1 cellular context compared by ENCODE assay signal in genomic region chr17:55433629-55434422, GRCh38.
A peak's percentile ranks its signal among the peaks of the same experiment; 100 is the strongest.
TF ChIP-seq lines count a peak whose summit lies in the region.

No MANE protein-coding gene starts in this region.

TF ChIP-seq in HepG2, 621 proteins besides CTCF, POLR2A, EP300 and RAD21 (continued from another document and continues in another):
- TF ChIP-seq ZMAT3 (CRISPR knock-in tag; conservative IDR thresholded peaks at IDR 0.05): no peak; the same call in 1 of the 2 replicates
- TF ChIP-seq TRIM24 (CRISPR knock-in tag; IDR thresholded peaks at IDR 0.05): peak; percentile 58; the same call in 1 of the 2 replicates
- TF ChIP-seq TBP (CRISPR knock-in tag; IDR thresholded peaks at IDR 0.05): no peak
- TF ChIP-seq HDAC2 (CRISPR knock-in tag; IDR thresholded peaks at IDR 0.05): peak; percentile 77
- TF ChIP-seq, protein P1, sequence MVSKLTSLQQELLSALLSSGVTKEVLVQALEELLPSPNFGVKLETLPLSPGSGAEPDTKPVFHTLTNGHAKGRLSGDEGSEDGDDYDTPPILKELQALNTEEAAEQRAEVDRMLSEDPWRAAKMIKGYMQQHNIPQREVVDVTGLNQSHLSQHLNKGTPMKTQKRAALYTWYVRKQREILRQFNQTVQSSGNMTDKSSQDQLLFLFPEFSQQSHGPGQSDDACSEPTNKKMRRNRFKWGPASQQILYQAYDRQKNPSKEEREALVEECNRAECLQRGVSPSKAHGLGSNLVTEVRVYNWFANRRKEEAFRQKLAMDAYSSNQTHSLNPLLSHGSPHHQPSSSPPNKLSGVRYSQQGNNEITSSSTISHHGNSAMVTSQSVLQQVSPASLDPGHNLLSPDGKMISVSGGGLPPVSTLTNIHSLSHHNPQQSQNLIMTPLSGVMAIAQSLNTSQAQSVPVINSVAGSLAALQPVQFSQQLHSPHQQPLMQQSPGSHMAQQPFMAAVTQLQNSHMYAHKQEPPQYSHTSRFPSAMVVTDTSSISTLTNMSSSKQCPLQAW (CRISPR knock-in tag; IDR thresholded peaks at IDR 0.05): peak; percentile 30; the same call in 1 of the 2 replicates
- TF ChIP-seq ZNF777 (CRISPR knock-in tag; IDR thresholded peaks at IDR 0.05): peak; percentile 22; the same call in 1 of the 2 replicates
- peak; percentile 63; the same call in 1 of the 2 replicates for TF ChIP-seq KAT7 (CRISPR knock-in tag; IDR thresholded peaks at IDR 0.05; ENCODE audit: borderline replicate concordance)
- TF ChIP-seq NFIB (CRISPR knock-in tag; IDR thresholded peaks at IDR 0.05; ENCODE audit: borderline replicate concordance): no peak
- TF ChIP-seq THAP8 (CRISPR knock-in tag; IDR thresholded peaks at IDR 0.05; ENCODE audit: borderline replicate concordance): no peak
- no peak for TF ChIP-seq ZNF263 (CRISPR knock-in tag; IDR thresholded peaks at IDR 0.05)
- TF ChIP-seq HNRNPK (IDR thresholded peaks at IDR 0.05; ENCODE audit: low read depth, low read length, poor library complexity, severe bottlenecking): no peak
- no peak for TF ChIP-seq SETDB1 (CRISPR knock-in tag; IDR thresholded peaks at IDR 0.05; ENCODE audit: borderline replicate concordance)
- 0 out of 2 replicates have a peak, but pooled peaks have one; percentile 5 for TF ChIP-seq ZNF629 (CRISPR knock-in tag; conservative IDR thresholded peaks at IDR 0.05)
- no peak for TF ChIP-seq ATF1 (CRISPR knock-in tag; IDR thresholded peaks at IDR 0.05)
- TF ChIP-seq SMAD3 (CRISPR knock-in tag; IDR thresholded peaks at IDR 0.05): peak; percentile 50; the same call in 1 of the 2 replicates
- no peak for TF ChIP-seq ZNF879 (CRISPR knock-in tag; IDR thresholded peaks at IDR 0.05)
- no peak for TF ChIP-seq ZSCAN30 (CRISPR knock-in tag; IDR thresholded peaks at IDR 0.05)
- TF ChIP-seq ZIK1 (CRISPR knock-in tag; IDR thresholded peaks at IDR 0.05; ENCODE audit: borderline replicate concordance, low read depth): no peak
- no peak for TF ChIP-seq MLLT10 (CRISPR knock-in tag; IDR thresholded peaks at IDR 0.05)
- TF ChIP-seq SP2 (CRISPR knock-in tag; IDR thresholded peaks at IDR 0.05): no peak
- no peak for TF ChIP-seq ZNF234 (CRISPR knock-in tag; conservative IDR thresholded peaks at IDR 0.05)
- TF ChIP-seq BHLHE40 (IDR thresholded peaks at IDR 0.05; ENCODE audit: low read length): no peak
- no peak for TF ChIP-seq TMF1 (CRISPR knock-in tag; IDR thresholded peaks at IDR 0.05; ENCODE audit: low read depth)
- no peak; the same call in 1 of the 2 replicates for TF ChIP-seq NFIC (IDR thresholded peaks at IDR 0.05; ENCODE audit: low read length)
- no peak for TF ChIP-seq AKNA (CRISPR knock-in tag; IDR thresholded peaks at IDR 0.05; ENCODE audit: borderline replicate concordance)
- 0 out of 2 replicates have a peak, but pooled peaks have one; percentile 28 for TF ChIP-seq ZNF484 (CRISPR knock-in tag; IDR thresholded peaks at IDR 0.05; ENCODE audit: borderline replicate concordance, low read depth)
- peak; percentile 97 for TF ChIP-seq ELF3 (CRISPR knock-in tag; IDR thresholded peaks at IDR 0.05)
- TF ChIP-seq SALL1 (CRISPR knock-in tag; IDR thresholded peaks at IDR 0.05): peak; percentile 87
- TF ChIP-seq ZNF878 (CRISPR knock-in tag; IDR thresholded peaks at IDR 0.05): no peak; the same call in 1 of the 2 replicates
- TF ChIP-seq, protein P2, sequence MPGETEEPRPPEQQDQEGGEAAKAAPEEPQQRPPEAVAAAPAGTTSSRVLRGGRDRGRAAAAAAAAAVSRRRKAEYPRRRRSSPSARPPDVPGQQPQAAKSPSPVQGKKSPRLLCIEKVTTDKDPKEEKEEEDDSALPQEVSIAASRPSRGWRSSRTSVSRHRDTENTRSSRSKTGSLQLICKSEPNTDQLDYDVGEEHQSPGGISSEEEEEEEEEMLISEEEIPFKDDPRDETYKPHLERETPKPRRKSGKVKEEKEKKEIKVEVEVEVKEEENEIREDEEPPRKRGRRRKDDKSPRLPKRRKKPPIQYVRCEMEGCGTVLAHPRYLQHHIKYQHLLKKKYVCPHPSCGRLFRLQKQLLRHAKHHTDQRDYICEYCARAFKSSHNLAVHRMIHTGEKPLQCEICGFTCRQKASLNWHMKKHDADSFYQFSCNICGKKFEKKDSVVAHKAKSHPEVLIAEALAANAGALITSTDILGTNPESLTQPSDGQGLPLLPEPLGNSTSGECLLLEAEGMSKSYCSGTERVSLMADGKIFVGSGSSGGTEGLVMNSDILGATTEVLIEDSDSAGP (CRISPR knock-in tag; IDR thresholded peaks at IDR 0.05; ENCODE audit: borderline replicate concordance): peak; percentile 46; the same call in 1 of the 2 replicates
- no peak; the same call in 1 of the 2 replicates for TF ChIP-seq PHF8 (CRISPR knock-in tag; IDR thresholded peaks at IDR 0.05)
- TF ChIP-seq ZNF230 (CRISPR knock-in tag; IDR thresholded peaks at IDR 0.05): no peak
- 0 out of 2 replicates have a peak, but pooled peaks have one; percentile 27 for TF ChIP-seq ZNF766 (CRISPR knock-in tag; IDR thresholded peaks at IDR 0.05; ENCODE audit: borderline replicate concordance)
- no peak for TF ChIP-seq ELK4 (CRISPR knock-in tag; IDR thresholded peaks at IDR 0.05; ENCODE audit: borderline replicate concordance)
- no peak for TF ChIP-seq TCF12 (IDR thresholded peaks at IDR 0.05)
- TF ChIP-seq TCF12 (CRISPR knock-in tag; IDR thresholded peaks at IDR 0.05): no peak
- no peak for TF ChIP-seq ZFP36L1 (CRISPR knock-in tag; IDR thresholded peaks at IDR 0.05)
- no peak for TF ChIP-seq BRD4 (CRISPR knock-in tag; IDR thresholded peaks at IDR 0.05)
- TF ChIP-seq ZSCAN9 (CRISPR knock-in tag; IDR thresholded peaks at IDR 0.05; ENCODE audit: borderline replicate concordance): no peak
- TF ChIP-seq, protein P3, sequence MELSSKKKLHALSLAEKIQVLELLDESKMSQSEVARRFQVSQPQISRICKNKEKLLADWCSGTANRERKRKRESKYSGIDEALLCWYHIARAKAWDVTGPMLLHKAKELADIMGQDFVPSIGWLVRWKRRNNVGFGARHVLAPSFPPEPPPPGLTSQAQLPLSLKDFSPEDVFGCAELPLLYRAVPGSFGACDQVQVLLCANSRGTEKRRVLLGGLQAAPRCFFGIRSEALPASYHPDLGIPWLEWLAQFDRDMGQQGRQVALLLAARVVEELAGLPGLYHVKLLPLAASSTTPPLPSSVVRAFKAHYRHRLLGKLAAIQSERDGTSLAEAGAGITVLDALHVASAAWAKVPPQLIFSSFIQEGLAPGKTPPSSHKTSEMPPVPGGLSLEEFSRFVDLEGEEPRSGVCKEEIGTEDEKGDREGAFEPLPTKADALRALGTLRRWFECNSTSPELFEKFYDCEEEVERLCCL (CRISPR knock-in tag; IDR thresholded peaks at IDR 0.05; ENCODE audit: borderline replicate concordance): no peak
- no peak for TF ChIP-seq PCBP1 (IDR thresholded peaks at IDR 0.05; ENCODE audit: borderline replicate concordance, low read depth, low read length)
- TF ChIP-seq, protein P4, sequence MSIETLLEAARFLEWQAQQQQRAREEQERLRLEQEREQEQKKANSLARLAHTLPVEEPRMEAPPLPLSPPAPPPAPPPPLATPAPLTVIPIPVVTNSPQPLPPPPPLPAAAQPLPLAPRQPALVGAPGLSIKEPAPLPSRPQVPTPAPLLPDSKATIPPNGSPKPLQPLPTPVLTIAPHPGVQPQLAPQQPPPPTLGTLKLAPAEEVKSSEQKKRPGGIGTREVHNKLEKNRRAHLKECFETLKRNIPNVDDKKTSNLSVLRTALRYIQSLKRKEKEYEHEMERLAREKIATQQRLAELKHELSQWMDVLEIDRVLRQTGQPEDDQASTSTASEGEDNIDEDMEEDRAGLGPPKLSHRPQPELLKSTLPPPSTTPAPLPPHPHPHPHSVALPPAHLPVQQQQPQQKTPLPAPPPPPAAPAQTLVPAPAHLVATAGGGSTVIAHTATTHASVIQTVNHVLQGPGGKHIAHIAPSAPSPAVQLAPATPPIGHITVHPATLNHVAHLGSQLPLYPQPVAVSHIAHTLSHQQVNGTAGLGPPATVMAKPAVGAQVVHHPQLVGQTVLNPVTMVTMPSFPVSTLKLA (IDR thresholded peaks at IDR 0.05): no peak
- TF ChIP-seq, protein P5, sequence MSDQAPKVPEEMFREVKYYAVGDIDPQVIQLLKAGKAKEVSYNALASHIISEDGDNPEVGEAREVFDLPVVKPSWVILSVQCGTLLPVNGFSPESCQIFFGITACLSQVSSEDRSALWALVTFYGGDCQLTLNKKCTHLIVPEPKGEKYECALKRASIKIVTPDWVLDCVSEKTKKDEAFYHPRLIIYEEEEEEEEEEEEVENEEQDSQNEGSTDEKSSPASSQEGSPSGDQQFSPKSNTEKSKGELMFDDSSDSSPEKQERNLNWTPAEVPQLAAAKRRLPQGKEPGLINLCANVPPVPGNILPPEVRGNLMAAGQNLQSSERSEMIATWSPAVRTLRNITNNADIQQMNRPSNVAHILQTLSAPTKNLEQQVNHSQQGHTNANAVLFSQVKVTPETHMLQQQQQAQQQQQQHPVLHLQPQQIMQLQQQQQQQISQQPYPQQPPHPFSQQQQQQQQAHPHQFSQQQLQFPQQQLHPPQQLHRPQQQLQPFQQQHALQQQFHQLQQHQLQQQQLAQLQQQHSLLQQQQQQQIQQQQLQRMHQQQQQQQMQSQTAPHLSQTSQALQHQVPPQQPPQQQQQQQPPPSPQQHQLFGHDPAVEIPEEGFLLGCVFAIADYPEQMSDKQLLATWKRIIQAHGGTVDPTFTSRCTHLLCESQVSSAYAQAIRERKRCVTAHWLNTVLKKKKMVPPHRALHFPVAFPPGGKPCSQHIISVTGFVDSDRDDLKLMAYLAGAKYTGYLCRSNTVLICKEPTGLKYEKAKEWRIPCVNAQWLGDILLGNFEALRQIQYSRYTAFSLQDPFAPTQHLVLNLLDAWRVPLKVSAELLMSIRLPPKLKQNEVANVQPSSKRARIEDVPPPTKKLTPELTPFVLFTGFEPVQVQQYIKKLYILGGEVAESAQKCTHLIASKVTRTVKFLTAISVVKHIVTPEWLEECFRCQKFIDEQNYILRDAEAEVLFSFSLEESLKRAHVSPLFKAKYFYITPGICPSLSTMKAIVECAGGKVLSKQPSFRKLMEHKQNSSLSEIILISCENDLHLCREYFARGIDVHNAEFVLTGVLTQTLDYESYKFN (CRISPR knock-in tag; conservative IDR thresholded peaks at IDR 0.05): peak; percentile 89
- no peak for TF ChIP-seq ZNF891 (CRISPR knock-in tag; IDR thresholded peaks at IDR 0.05)
- TF ChIP-seq SKIL (CRISPR knock-in tag; IDR thresholded peaks at IDR 0.05; ENCODE audit: borderline replicate concordance): no peak
- peak; percentile 88; the same call in 1 of the 2 replicates for TF ChIP-seq ZNF34 (CRISPR knock-in tag; IDR thresholded peaks at IDR 0.05; ENCODE audit: borderline replicate concordance)
- 0 out of 2 replicates have a peak, but pooled peaks have one; percentile 46 for TF ChIP-seq THAP11 (CRISPR knock-in tag; IDR thresholded peaks at IDR 0.05)
- no peak for TF ChIP-seq GLI4 (CRISPR knock-in tag; IDR thresholded peaks at IDR 0.05; ENCODE audit: borderline replicate concordance)
